In the genomic region with DNA sequence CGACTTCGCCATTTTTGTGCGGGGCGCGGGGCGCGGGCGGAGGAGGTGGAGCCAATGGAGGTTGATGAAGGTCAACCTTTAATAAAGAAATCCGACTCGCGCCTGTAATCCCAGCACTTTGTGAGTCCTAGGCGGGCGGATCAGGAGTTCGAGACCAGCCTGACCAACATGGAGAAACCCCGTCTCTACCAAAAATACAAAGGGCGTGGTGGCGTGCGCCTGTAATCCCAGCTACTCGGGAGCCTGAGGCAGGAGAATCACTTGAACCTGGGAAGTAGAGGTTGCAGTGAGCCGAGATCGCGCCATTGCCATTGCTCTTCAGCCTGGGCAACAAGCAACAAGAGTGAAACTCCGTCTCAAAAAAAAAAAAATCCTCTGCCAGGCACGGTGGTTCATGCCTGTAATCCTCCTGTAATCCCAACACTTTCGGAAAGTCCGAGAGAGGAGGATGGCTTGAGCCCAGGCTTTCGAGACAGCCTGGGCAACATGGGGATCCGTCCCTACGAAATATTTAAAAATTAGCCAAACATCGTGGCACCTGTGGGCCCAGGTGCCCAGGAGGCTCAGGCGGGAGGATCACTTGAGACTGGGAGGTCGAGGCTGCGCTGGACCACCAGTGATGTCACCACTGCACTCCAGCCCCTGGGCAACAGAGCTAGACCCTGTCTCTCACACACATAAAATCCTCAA, we compare ENCODE assay signal across 1 cellular context.
TF ChIP-seq lines count a peak whose summit lies in the region.

No MANE protein-coding gene starts in this region.

TF ChIP-seq in GM12878, 131 proteins besides CTCF, POLR2A, EP300 and RAD21:
- TF ChIP-seq YY1 (IDR thresholded peaks at IDR 0.05; ENCODE audit: low read depth, low read length): peak; percentile 99
- TF ChIP-seq, protein P1, sequence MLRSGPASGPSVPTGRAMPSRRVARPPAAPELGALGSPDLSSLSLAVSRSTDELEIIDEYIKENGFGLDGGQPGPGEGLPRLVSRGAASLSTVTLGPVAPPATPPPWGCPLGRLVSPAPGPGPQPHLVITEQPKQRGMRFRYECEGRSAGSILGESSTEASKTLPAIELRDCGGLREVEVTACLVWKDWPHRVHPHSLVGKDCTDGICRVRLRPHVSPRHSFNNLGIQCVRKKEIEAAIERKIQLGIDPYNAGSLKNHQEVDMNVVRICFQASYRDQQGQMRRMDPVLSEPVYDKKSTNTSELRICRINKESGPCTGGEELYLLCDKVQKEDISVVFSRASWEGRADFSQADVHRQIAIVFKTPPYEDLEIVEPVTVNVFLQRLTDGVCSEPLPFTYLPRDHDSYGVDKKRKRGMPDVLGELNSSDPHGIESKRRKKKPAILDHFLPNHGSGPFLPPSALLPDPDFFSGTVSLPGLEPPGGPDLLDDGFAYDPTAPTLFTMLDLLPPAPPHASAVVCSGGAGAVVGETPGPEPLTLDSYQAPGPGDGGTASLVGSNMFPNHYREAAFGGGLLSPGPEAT (IDR thresholded peaks at IDR 0.05; ENCODE audit: low read depth): 0 out of 2 replicates have a peak, but pooled peaks have one; percentile 26
- TF ChIP-seq, protein P2, sequence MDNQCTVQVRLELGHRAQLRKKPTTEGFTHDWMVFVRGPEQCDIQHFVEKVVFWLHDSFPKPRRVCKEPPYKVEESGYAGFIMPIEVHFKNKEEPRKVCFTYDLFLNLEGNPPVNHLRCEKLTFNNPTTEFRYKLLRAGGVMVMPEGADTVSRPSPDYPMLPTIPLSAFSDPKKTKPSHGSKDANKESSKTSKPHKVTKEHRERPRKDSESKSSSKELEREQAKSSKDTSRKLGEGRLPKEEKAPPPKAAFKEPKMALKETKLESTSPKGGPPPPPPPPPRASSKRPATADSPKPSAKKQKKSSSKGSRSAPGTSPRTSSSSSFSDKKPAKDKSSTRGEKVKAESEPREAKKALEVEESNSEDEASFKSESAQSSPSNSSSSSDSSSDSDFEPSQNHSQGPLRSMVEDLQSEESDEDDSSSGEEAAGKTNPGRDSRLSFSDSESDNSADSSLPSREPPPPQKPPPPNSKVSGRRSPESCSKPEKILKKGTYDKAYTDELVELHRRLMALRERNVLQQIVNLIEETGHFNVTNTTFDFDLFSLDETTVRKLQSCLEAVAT (IDR thresholded peaks at IDR 0.05): peak; percentile 94
- TF ChIP-seq EGR1 (IDR thresholded peaks at IDR 0.05; ENCODE audit: borderline replicate concordance in 1 of 2, low read depth in 2 of 2, low read length in 2 of 2): peak in 1 of 2 experiments; percentile 67; a peak in 1 of 3 replicates
- TF ChIP-seq HDGF (IDR thresholded peaks at IDR 0.05): 0 out of 2 replicates have a peak, but pooled peaks have one; percentile 53
- no peak for TF ChIP-seq CHD1 (IDR thresholded peaks at IDR 0.05; ENCODE audit: low read depth, low read length)
- TF ChIP-seq FOS (IDR thresholded peaks at IDR 0.05; ENCODE audit: borderline replicate concordance, extremely low read depth, insufficient read length): no peak
- TF ChIP-seq, protein P3, sequence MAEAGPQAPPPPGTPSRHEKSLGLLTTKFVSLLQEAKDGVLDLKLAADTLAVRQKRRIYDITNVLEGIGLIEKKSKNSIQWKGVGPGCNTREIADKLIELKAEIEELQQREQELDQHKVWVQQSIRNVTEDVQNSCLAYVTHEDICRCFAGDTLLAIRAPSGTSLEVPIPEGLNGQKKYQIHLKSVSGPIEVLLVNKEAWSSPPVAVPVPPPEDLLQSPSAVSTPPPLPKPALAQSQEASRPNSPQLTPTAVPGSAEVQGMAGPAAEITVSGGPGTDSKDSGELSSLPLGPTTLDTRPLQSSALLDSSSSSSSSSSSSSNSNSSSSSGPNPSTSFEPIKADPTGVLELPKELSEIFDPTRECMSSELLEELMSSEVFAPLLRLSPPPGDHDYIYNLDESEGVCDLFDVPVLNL (IDR thresholded peaks at IDR 0.05; ENCODE audit: low read depth, low read length): no peak
- no peak for TF ChIP-seq TCF12 (IDR thresholded peaks at IDR 0.05; ENCODE audit: low read depth, low read length)
- TF ChIP-seq ZNF274 (IDR thresholded peaks at IDR 0.05; ENCODE audit: insufficient read depth, insufficient read length): no peak
- no peak for TF ChIP-seq EZH2 (IDR thresholded peaks at IDR 0.05; ENCODE audit: borderline replicate concordance, control insufficient read depth, low read depth, low read length)
- TF ChIP-seq, protein P4, sequence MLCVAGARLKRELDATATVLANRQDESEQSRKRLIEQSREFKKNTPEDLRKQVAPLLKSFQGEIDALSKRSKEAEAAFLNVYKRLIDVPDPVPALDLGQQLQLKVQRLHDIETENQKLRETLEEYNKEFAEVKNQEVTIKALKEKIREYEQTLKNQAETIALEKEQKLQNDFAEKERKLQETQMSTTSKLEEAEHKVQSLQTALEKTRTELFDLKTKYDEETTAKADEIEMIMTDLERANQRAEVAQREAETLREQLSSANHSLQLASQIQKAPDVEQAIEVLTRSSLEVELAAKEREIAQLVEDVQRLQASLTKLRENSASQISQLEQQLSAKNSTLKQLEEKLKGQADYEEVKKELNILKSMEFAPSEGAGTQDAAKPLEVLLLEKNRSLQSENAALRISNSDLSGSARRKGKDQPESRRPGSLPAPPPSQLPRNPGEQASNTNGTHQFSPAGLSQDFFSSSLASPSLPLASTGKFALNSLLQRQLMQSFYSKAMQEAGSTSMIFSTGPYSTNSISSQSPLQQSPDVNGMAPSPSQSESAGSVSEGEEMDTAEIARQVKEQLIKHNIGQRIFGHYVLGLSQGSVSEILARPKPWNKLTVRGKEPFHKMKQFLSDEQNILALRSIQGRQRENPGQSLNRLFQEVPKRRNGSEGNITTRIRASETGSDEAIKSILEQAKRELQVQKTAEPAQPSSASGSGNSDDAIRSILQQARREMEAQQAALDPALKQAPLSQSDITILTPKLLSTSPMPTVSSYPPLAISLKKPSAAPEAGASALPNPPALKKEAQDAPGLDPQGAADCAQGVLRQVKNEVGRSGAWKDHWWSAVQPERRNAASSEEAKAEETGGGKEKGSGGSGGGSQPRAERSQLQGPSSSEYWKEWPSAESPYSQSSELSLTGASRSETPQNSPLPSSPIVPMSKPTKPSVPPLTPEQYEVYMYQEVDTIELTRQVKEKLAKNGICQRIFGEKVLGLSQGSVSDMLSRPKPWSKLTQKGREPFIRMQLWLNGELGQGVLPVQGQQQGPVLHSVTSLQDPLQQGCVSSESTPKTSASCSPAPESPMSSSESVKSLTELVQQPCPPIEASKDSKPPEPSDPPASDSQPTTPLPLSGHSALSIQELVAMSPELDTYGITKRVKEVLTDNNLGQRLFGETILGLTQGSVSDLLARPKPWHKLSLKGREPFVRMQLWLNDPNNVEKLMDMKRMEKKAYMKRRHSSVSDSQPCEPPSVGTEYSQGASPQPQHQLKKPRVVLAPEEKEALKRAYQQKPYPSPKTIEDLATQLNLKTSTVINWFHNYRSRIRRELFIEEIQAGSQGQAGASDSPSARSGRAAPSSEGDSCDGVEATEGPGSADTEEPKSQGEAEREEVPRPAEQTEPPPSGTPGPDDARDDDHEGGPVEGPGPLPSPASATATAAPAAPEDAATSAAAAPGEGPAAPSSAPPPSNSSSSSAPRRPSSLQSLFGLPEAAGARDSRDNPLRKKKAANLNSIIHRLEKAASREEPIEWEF (IDR thresholded peaks at IDR 0.05; ENCODE audit: insufficient replicate concordance, low read depth, low read length): no peak
- peak; percentile 75; the same call in 1 of the 2 replicates for TF ChIP-seq NR2C1 (IDR thresholded peaks at IDR 0.05)
- peak; percentile 12; the same call in 1 of the 2 replicates for TF ChIP-seq MXI1 (IDR thresholded peaks at IDR 0.05; ENCODE audit: low read depth, low read length)
- no peak for TF ChIP-seq BRCA1 (IDR thresholded peaks at IDR 0.05; ENCODE audit: low read depth, low read length)
- TF ChIP-seq, protein P5, sequence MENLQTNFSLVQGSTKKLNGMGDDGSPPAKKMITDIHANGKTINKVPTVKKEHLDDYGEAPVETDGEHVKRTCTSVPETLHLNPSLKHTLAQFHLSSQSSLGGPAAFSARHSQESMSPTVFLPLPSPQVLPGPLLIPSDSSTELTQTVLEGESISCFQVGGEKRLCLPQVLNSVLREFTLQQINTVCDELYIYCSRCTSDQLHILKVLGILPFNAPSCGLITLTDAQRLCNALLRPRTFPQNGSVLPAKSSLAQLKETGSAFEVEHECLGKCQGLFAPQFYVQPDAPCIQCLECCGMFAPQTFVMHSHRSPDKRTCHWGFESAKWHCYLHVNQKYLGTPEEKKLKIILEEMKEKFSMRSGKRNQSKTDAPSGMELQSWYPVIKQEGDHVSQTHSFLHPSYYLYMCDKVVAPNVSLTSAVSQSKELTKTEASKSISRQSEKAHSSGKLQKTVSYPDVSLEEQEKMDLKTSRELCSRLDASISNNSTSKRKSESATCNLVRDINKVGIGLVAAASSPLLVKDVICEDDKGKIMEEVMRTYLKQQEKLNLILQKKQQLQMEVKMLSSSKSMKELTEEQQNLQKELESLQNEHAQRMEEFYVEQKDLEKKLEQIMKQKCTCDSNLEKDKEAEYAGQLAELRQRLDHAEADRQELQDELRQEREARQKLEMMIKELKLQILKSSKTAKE (IDR thresholded peaks at IDR 0.05; ENCODE audit: low read depth, poor library complexity, severe bottlenecking): no peak
- TF ChIP-seq MTA3 (IDR thresholded peaks at IDR 0.05; ENCODE audit: borderline replicate concordance, low read length): no peak
- TF ChIP-seq NR2F1 (conservative IDR thresholded peaks at IDR 0.05): peak; percentile 82; the same call in 1 of the 2 replicates
- TF ChIP-seq CEBPB (IDR thresholded peaks at IDR 0.05; ENCODE audit: borderline replicate concordance in 1 of 2, low read depth in 2 of 2, low read length in 2 of 2): no peak
- TF ChIP-seq DPF2 (IDR thresholded peaks at IDR 0.05): no peak
